ENCODE assay signal across 10 cellular contexts in genomic region chr3:38030126-38031021, GRCh38. TPM values are rescaled to one million over a fixed set of nuclear protein-coding genes. Genes with fewer than 3 reads are reported as not detected.
DNase-seq lines count a peak whose midpoint lies in the region; ATAC-seq and TF ChIP-seq lines count a peak whose summit lies in the region.
"Had no signal": no experiment of that assay in that cellular context is flagged by ENCODE, and none has a peak within 500 bp of the region (broad histone marks: within the 10 kb centered on the region; RNA-seq: fewer than 3 reads in every experiment).

No MANE protein-coding gene starts in this region.

- no peak overlapping the region for H3K27ac Mint-ChIP-seq in Calu3 (ENCODE audit: unreplicated experiment)
- no peak overlapping the region for H3K27ac Mint-ChIP-seq in activated CD4-positive, alpha-beta memory T cell treated with anti-CD3 and anti-CD28 coated beads for 36 hours

- POLR2A ChIA-PET in activated CD4-positive, alpha-beta memory T cell treated with anti-CD3 and anti-CD28 coated beads for 36 hours (lab: Charles Lee): interaction anchor here (0.9 to 1.1 kb wide), 2 partner anchors 33 to 135 kb away, joined by 3 to 4 read pairs; partner anchors contain the start of gene OXSR1

- H3K9me3 Mint-ChIP-seq in Calu3 (ENCODE audit: low read depth, unreplicated experiment): no peaks in the 10 kb centered on the region
- H3K9me3 Mint-ChIP-seq in activated CD4-positive, alpha-beta memory T cell treated with anti-CD3 and anti-CD28 coated beads for 36 hours: no peaks in the 10 kb centered on the region

- H3K4me3 ChIP-seq in right cardiac atrium (ENCODE audit: low read length) (peak overlapping the region; percentile 85), rectal smooth muscle tissue (ENCODE audit: low read length) (peak overlapping the region; percentile 65)

- H3K36me3 Mint-ChIP-seq in Calu3 (ENCODE audit: insufficient read depth, unreplicated experiment): peaks cover 18% of the 10 kb centered on the region
- H3K36me3 Mint-ChIP-seq in activated CD4-positive, alpha-beta memory T cell treated with anti-CD3 and anti-CD28 coated beads for 36 hours: no peaks in the 10 kb centered on the region

- CTCF ChIA-PET in Calu3 (lab: Charles Lee): interaction anchor here (0.6 to 1.3 kb wide), 4 partner anchors 9 to 226 kb away, joined by 3 to 4 read pairs (median 4); partner anchors contain the start of gene DLEC1
- CTCF ChIA-PET in activated CD4-positive, alpha-beta memory T cell treated with anti-CD3 and anti-CD28 coated beads for 36 hours (lab: Charles Lee): interaction anchor here (1.4 kb wide), 1 partner anchor 33 kb away, joined by 6 read pairs; no protein-coding TSS in a partner anchor

- peak overlapping the region; percentile 20 for H3K9ac ChIP-seq in rectal smooth muscle tissue (ENCODE audit: low read length)

- peaks cover 30% of the 10 kb centered on the region for H3K4me1 Mint-ChIP-seq in Calu3 (ENCODE audit: low read depth, unreplicated experiment)
- H3K4me1 Mint-ChIP-seq in activated CD4-positive, alpha-beta memory T cell treated with anti-CD3 and anti-CD28 coated beads for 36 hours (ENCODE audit: low read depth): peaks cover 24% of the 10 kb centered on the region

- intact Hi-C loops in Calu3 (cut with micrococcal nuclease; ENCODE audit: unreplicated experiment) (no loop called here), right cardiac atrium (cut with DNase I) (no loop called here)
- intact Hi-C loops in activated CD4-positive, alpha-beta memory T cell treated with anti-CD3 and anti-CD28 coated beads for 36 hours (cut with micrococcal nuclease): loop anchor here (1.0 kb wide), 1 partner anchor 9 kb away; the partner anchor contains the start of gene DLEC1

- H3K27ac ChIP-seq in right cardiac atrium (ENCODE audit: low read length) (peak overlapping the region; percentile 34), rectal smooth muscle tissue (ENCODE audit: low read depth, low read length) (peak overlapping the region; percentile 69)

- TF ChIP-seq CTCF in Calu3 (IDR thresholded peaks at IDR 0.05; ENCODE audit: unreplicated experiment): no peak

- H3K27me3 Mint-ChIP-seq in Calu3 (ENCODE audit: unreplicated experiment): no peaks in the 10 kb centered on the region
- peaks cover 1% of the 10 kb centered on the region for H3K27me3 Mint-ChIP-seq in activated CD4-positive, alpha-beta memory T cell treated with anti-CD3 and anti-CD28 coated beads for 36 hours

- no peaks in the 10 kb centered on the region for H3K27me3 ChIP-seq in right cardiac atrium (ENCODE audit: control insufficient read depth, insufficient read depth)
- peaks cover 4% of the 10 kb centered on the region for H3K27me3 ChIP-seq in rectal smooth muscle tissue (ENCODE audit: control insufficient read depth, insufficient read depth, low read length)

- H3K4me1 ChIP-seq in right cardiac atrium (ENCODE audit: control insufficient read depth, insufficient read depth, low read length) (no peaks in the 10 kb centered on the region), rectal smooth muscle tissue (ENCODE audit: control insufficient read depth, insufficient read depth, low read length) (peaks cover 8% of the 10 kb centered on the region)

- no TSS peak for BruUV-seq in Calu3 (replicated peaks; lab: Mats Ljungman, UMichigan)

- DNase-seq in Calu3 (peak; percentile 59), right cardiac atrium (no peak), anterior cingulate cortex (lab: John Stamatoyannopoulos, UW) (no peak), NCI-H2227 treated with DMSO at 0.1 percent for 48 hours (lab: John Stamatoyannopoulos, UW) (no peak), HuH-7.5 (ENCODE audit: low spot score) (no peak)
- no peak for DNase-seq in activated CD4-positive, alpha-beta memory T cell treated with anti-CD3 and anti-CD28 coated beads for 36 hours

- WGBS in right cardiac atrium: 39% methylated on average over 8 of the region's 8 CpGs

- H3K9me3 ChIP-seq in right cardiac atrium (ENCODE audit: control insufficient read depth, low read length): no peaks in the 10 kb centered on the region

- peak overlapping the region; percentile 57 for H3K4me3 Mint-ChIP-seq in Calu3 (ENCODE audit: low read depth, unreplicated experiment)
- peak overlapping the region; percentile 59 for H3K4me3 Mint-ChIP-seq in activated CD4-positive, alpha-beta memory T cell treated with anti-CD3 and anti-CD28 coated beads for 36 hours

- no peak for ATAC-seq in right cardiac atrium
- no peak for ATAC-seq in activated CD4-positive, CD25-positive, alpha-beta regulatory T cell treated with anti-CD3 and anti-CD28 coated beads, Interleukin-2, amount 50 U/mL, for 24 hours

- H3K36me3 ChIP-seq in rectal smooth muscle tissue (ENCODE audit: control insufficient read depth, insufficient read depth, low read length): no peaks in the 10 kb centered on the region

RNA-seq across cellular contexts. Expression of gene PLCD1, which starts 0.9 kb away (rescaled TPM):
- 7.8 and 9.8 TPM in 2 replicates for total RNA-seq in Calu3 (2022)
- total RNA-seq in activated CD4-positive, alpha-beta memory T cell treated with anti-CD3 and anti-CD28 coated beads for 36 hours: 10 to 100 TPM; 17.3 to 17.6 TPM
- 10 to 100 TPM; 12.1 to 17.7 (median 15.2) TPM for total RNA-seq in right cardiac atrium
- polyA plus RNA-seq in right cardiac atrium: 11.2 TPM

RNA-seq across cellular contexts. Expression of gene DLEC1, which starts 8.6 kb away (rescaled TPM):
- total RNA-seq in Calu3 (2022) (0.28 and 0.78 TPM in 2 replicates), right cardiac atrium (1 to 10 TPM in 1 of 4 donors, under 1 TPM in 3; 0.23 to 1.0 (median 0.61) TPM)
- 1 to 10 TPM in 1 of 2 experiments, under 1 TPM in 1; 0.70 to 1.1 TPM for total RNA-seq in activated CD4-positive, alpha-beta memory T cell treated with anti-CD3 and anti-CD28 coated beads for 36 hours
- polyA plus RNA-seq in right cardiac atrium: 0.48 TPM
- total RNA-seq: HT1080, myocyte had no signal

RNA-seq across cellular contexts. Expression of gene VILL, which starts 39.8 kb away (rescaled TPM):
- 52.6 and 86.8 TPM in 2 replicates for total RNA-seq in Calu3 (2022)
- total RNA-seq in activated CD4-positive, alpha-beta memory T cell treated with anti-CD3 and anti-CD28 coated beads for 36 hours: 10 to 100 TPM in 1 of 2 experiments, 1 to 10 TPM in 1; 9.9 to 11.3 TPM
- 1 to 10 TPM; 4.0 to 9.7 (median 8.8) TPM for total RNA-seq in right cardiac atrium
- 5.4 TPM for polyA plus RNA-seq in right cardiac atrium
